23 cellular contexts compared by ENCODE assay signal in genomic region chr6:123503619-123504018, GRCh38.
"Had no signal": no experiment of that assay in that cellular context is flagged by ENCODE, and none has a peak within 500 bp of the region (broad histone marks: within the 10 kb centered on the region; RNA-seq: fewer than 3 reads in every experiment).

No MANE protein-coding gene starts in this region.

- H3K4me3 Mint-ChIP-seq: activated B cell treated with CpG ODN at 0.5 μM for 24 hours; activated CD4-positive, alpha-beta T cell treated with anti-CD3 and anti-CD28 coated beads, Interleukin-2, amount 10 ng/mL, durations not matched to agents 24 days and 14 days; activated naive CD8-positive, alpha-beta T cell treated with anti-CD3 and anti-CD28 coated beads, Interleukin-2, amount 10 ng/mL, durations not matched to agents 7 days and 5 days; activated T-cell treated with anti-CD3 and anti-CD28 coated beads, Interleukin-2, amount 50 U/mL, for 4 hours; activated T-helper 17 cell treated with anti-CD3 and anti-CD28 coated beads, Interleukin-2, amount 50 U/mL, for 72 hours; T-cell had no signal

- H3K27me3 Mint-ChIP-seq: activated B cell treated with CpG ODN at 0.5 μM for 24 hours; activated CD4-positive, alpha-beta T cell treated with anti-CD3 and anti-CD28 coated beads, Interleukin-2, amount 10 ng/mL, durations not matched to agents 24 days and 14 days; activated naive CD8-positive, alpha-beta T cell treated with anti-CD3 and anti-CD28 coated beads, Interleukin-2, amount 10 ng/mL, durations not matched to agents 7 days and 5 days; activated T-helper 17 cell treated with anti-CD3 and anti-CD28 coated beads, Interleukin-2, amount 50 U/mL, for 72 hours; T-cell had no signal

- H3K4me2 ChIP-seq: KMS-11 had no signal

- H3K9me3 Mint-ChIP-seq: activated B cell treated with CpG ODN at 0.5 μM for 24 hours; activated CD4-positive, alpha-beta T cell treated with anti-CD3 and anti-CD28 coated beads, Interleukin-2, amount 10 ng/mL, durations not matched to agents 24 days and 14 days had no signal

- H3K27ac ChIP-seq: adrenal gland, KMS-11 had no signal

- DNase-seq: activated B cell treated with CpG ODN at 0.5 μM for 24 hours; activated CD4-positive, alpha-beta T cell treated with anti-CD3 and anti-CD28 coated beads for 1 hour; activated CD4-positive, alpha-beta T cell treated with anti-CD3 and anti-CD28 coated beads, Interleukin-2, amount 10 ng/mL, durations not matched to agents 24 days and 14 days; activated CD4-positive, alpha-beta T cell treated with anti-CD3 and anti-CD28 coated beads, Interleukin-2, amount 50 U/mL, for 48 hours; activated CD8-positive, alpha-beta memory T cell treated with anti-CD3 and anti-CD28 coated beads for 24 hours; activated naive CD4-positive, alpha-beta T cell treated with anti-CD3 and anti-CD28 coated beads, Interleukin-2, amount 50 U/mL, for 16 hours; activated naive CD8-positive, alpha-beta T cell treated with anti-CD3 and anti-CD28 coated beads, Interleukin-2, amount 10 ng/mL, durations not matched to agents 7 days and 5 days; activated T-cell treated with anti-CD3 and anti-CD28 coated beads, Interleukin-2, amount 50 U/mL, for 4 hours; adrenal gland; anterior cingulate cortex; cerebellar nuclear complex; MV-4-11; NCI-H1092 treated with DMSO at 0.1 percent for 48 hours; NCI-H1417 treated with DMSO at 0.1 percent for 48 hours; NCI-H187; NCI-H2081; NCI-H510A treated with DMSO at 0.1 percent for 48 hours; SIG-M5; T-cell; T-helper 2 cell; T1000 had no signal

- H3K9me3 ChIP-seq: adrenal gland had no signal

- H3K27me3 ChIP-seq: adrenal gland had no signal

- H3K4me3 ChIP-seq: adrenal gland had no signal

- H3K9ac ChIP-seq: KMS-11 had no signal

- H3K27ac Mint-ChIP-seq: activated B cell treated with CpG ODN at 0.5 μM for 24 hours; activated CD4-positive, alpha-beta T cell treated with anti-CD3 and anti-CD28 coated beads, Interleukin-2, amount 10 ng/mL, durations not matched to agents 24 days and 14 days; activated naive CD8-positive, alpha-beta T cell treated with anti-CD3 and anti-CD28 coated beads, Interleukin-2, amount 10 ng/mL, durations not matched to agents 7 days and 5 days; activated T-helper 17 cell treated with anti-CD3 and anti-CD28 coated beads, Interleukin-2, amount 50 U/mL, for 72 hours; T-cell had no signal

- H3K4me1 Mint-ChIP-seq: activated B cell treated with CpG ODN at 0.5 μM for 24 hours; activated CD4-positive, alpha-beta T cell treated with anti-CD3 and anti-CD28 coated beads, Interleukin-2, amount 10 ng/mL, durations not matched to agents 24 days and 14 days; activated naive CD8-positive, alpha-beta T cell treated with anti-CD3 and anti-CD28 coated beads, Interleukin-2, amount 10 ng/mL, durations not matched to agents 7 days and 5 days; activated T-helper 17 cell treated with anti-CD3 and anti-CD28 coated beads, Interleukin-2, amount 50 U/mL, for 72 hours; T-cell had no signal

- H3K4me1 ChIP-seq: adrenal gland had no signal

- H3K36me3 Mint-ChIP-seq: activated naive CD8-positive, alpha-beta T cell treated with anti-CD3 and anti-CD28 coated beads, Interleukin-2, amount 10 ng/mL, durations not matched to agents 7 days and 5 days; T-cell had no signal

- H3K36me3 ChIP-seq: adrenal gland had no signal
